1 cellular context compared by ENCODE assay signal in genomic region chr3:133413166-133414020, GRCh38.
TF ChIP-seq lines count a peak whose summit lies in the region.

No MANE protein-coding gene starts in this region.

TF ChIP-seq in HEK293, 187 proteins besides CTCF, POLR2A, EP300 and RAD21 (continued from another document):
- TF ChIP-seq, protein P1, sequence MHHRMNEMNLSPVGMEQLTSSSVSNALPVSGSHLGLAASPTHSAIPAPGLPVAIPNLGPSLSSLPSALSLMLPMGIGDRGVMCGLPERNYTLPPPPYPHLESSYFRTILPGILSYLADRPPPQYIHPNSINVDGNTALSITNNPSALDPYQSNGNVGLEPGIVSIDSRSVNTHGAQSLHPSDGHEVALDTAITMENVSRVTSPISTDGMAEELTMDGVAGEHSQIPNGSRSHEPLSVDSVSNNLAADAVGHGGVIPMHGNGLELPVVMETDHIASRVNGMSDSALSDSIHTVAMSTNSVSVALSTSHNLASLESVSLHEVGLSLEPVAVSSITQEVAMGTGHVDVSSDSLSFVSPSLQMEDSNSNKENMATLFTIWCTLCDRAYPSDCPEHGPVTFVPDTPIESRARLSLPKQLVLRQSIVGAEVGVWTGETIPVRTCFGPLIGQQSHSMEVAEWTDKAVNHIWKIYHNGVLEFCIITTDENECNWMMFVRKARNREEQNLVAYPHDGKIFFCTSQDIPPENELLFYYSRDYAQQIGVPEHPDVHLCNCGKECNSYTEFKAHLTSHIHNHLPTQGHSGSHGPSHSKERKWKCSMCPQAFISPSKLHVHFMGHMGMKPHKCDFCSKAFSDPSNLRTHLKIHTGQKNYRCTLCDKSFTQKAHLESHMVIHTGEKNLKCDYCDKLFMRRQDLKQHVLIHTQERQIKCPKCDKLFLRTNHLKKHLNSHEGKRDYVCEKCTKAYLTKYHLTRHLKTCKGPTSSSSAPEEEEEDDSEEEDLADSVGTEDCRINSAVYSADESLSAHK (tag by site-specific recombination; IDR thresholded peaks at IDR 0.05): no peak
- TF ChIP-seq ZNF121 (tag by site-specific recombination; IDR thresholded peaks at IDR 0.05): no peak
- no peak for TF ChIP-seq ZNF112 (tag by site-specific recombination; IDR thresholded peaks at IDR 0.05)
- TF ChIP-seq IKZF3 (tag by site-specific recombination; IDR thresholded peaks at IDR 0.05): no peak
- TF ChIP-seq ZNF558 (tag by site-specific recombination; IDR thresholded peaks at IDR 0.05): no peak
- no peak for TF ChIP-seq ZNF274 (IDR thresholded peaks at IDR 0.05; ENCODE audit: low read length)
- no peak for TF ChIP-seq ZNF274 (tag by site-specific recombination; IDR thresholded peaks at IDR 0.05; ENCODE audit: borderline replicate concordance)
- 0 out of 2 replicates have a peak, but pooled peaks have one; percentile 14 for TF ChIP-seq ZBTB17 (tag by site-specific recombination; IDR thresholded peaks at IDR 0.05)
- peak; percentile 85 for TF ChIP-seq PRDM6 (tag by site-specific recombination; IDR thresholded peaks at IDR 0.05)
- TF ChIP-seq, protein P2, sequence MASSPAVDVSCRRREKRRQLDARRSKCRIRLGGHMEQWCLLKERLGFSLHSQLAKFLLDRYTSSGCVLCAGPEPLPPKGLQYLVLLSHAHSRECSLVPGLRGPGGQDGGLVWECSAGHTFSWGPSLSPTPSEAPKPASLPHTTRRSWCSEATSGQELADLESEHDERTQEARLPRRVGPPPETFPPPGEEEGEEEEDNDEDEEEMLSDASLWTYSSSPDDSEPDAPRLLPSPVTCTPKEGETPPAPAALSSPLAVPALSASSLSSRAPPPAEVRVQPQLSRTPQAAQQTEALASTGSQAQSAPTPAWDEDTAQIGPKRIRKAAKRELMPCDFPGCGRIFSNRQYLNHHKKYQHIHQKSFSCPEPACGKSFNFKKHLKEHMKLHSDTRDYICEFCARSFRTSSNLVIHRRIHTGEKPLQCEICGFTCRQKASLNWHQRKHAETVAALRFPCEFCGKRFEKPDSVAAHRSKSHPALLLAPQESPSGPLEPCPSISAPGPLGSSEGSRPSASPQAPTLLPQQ (tag by site-specific recombination; IDR thresholded peaks at IDR 0.05): no peak
- no peak for TF ChIP-seq PRDM1 (tag by site-specific recombination; IDR thresholded peaks at IDR 0.05)
- TF ChIP-seq ZEB2 (tag by site-specific recombination; IDR thresholded peaks at IDR 0.05): no peak
- no peak for TF ChIP-seq ZNF266 (tag by site-specific recombination; IDR thresholded peaks at IDR 0.05; ENCODE audit: low read depth)
- TF ChIP-seq YY1 (tag by site-specific recombination; IDR thresholded peaks at IDR 0.05): no peak
- no peak for TF ChIP-seq ZNF174 (tag by site-specific recombination; IDR thresholded peaks at IDR 0.05)
- TF ChIP-seq ZNF843 (tag by site-specific recombination; IDR thresholded peaks at IDR 0.05): no peak
- peak; percentile 75 for TF ChIP-seq FEZF1 (tag by site-specific recombination; IDR thresholded peaks at IDR 0.05)
- peak; percentile 49 for TF ChIP-seq ZNF341 (tag by site-specific recombination; IDR thresholded peaks at IDR 0.05; ENCODE audit: low read depth)
- 0 out of 2 replicates have a peak, but pooled peaks have one; percentile 13 for TF ChIP-seq HIC1 (tag by site-specific recombination; IDR thresholded peaks at IDR 0.05)
- no peak for TF ChIP-seq ZNF571 (tag by site-specific recombination; IDR thresholded peaks at IDR 0.05)
- TF ChIP-seq SALL2 (tag by site-specific recombination; IDR thresholded peaks at IDR 0.05; ENCODE audit: borderline replicate concordance): no peak
- TF ChIP-seq ZNF549 (tag by site-specific recombination; IDR thresholded peaks at IDR 0.05): no peak
- no peak for TF ChIP-seq ZNF146 (tag by site-specific recombination; IDR thresholded peaks at IDR 0.05)
- TF ChIP-seq OSR2 (tag by site-specific recombination; IDR thresholded peaks at IDR 0.05): no peak
- TF ChIP-seq, protein P3, sequence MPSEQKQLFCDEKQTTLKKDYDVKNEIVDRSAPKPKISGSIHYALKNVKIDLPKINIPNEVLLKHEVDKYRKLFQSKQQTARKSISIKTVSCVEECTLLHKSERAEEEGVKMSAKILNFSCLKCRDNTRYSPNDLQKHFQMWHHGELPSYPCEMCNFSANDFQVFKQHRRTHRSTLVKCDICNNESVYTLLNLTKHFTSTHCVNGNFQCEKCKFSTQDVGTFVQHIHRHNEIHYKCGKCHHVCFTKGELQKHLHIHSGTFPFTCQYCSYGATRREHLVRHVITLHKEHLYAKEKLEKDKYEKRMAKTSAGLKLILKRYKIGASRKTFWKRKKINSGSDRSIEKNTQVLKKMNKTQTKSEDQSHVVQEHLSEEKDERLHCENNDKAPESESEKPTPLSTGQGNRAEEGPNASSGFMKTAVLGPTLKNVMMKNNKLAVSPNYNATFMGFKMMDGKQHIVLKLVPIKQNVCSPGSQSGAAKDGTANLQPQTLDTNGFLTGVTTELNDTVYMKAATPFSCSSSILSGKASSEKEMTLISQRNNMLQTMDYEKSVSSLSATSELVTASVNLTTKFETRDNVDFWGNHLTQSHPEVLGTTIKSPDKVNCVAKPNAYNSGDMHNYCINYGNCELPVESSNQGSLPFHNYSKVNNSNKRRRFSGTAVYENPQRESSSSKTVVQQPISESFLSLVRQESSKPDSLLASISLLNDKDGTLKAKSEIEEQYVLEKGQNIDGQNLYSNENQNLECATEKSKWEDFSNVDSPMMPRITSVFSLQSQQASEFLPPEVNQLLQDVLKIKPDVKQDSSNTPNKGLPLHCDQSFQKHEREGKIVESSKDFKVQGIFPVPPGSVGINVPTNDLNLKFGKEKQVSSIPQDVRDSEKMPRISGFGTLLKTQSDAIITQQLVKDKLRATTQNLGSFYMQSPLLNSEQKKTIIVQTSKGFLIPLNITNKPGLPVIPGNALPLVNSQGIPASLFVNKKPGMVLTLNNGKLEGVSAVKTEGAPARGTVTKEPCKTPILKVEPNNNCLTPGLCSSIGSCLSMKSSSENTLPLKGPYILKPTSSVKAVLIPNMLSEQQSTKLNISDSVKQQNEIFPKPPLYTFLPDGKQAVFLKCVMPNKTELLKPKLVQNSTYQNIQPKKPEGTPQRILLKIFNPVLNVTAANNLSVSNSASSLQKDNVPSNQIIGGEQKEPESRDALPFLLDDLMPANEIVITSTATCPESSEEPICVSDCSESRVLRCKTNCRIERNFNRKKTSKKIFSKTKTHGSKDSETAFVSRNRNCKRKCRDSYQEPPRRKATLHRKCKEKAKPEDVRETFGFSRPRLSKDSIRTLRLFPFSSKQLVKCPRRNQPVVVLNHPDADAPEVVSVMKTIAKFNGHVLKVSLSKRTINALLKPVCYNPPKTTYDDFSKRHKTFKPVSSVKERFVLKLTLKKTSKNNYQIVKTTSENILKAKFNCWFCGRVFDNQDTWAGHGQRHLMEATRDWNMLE (tag by site-specific recombination; conservative IDR thresholded peaks at IDR 0.05; ENCODE audit: low read depth): no peak
- TF ChIP-seq PBX3 (CRISPR knock-in tag; IDR thresholded peaks at IDR 0.05): no peak
- no peak for TF ChIP-seq ZNF19 (tag by site-specific recombination; IDR thresholded peaks at IDR 0.05; ENCODE audit: low read depth)
- TF ChIP-seq ZNF621 (tag by site-specific recombination; IDR thresholded peaks at IDR 0.05): no peak
- TF ChIP-seq, protein P4, sequence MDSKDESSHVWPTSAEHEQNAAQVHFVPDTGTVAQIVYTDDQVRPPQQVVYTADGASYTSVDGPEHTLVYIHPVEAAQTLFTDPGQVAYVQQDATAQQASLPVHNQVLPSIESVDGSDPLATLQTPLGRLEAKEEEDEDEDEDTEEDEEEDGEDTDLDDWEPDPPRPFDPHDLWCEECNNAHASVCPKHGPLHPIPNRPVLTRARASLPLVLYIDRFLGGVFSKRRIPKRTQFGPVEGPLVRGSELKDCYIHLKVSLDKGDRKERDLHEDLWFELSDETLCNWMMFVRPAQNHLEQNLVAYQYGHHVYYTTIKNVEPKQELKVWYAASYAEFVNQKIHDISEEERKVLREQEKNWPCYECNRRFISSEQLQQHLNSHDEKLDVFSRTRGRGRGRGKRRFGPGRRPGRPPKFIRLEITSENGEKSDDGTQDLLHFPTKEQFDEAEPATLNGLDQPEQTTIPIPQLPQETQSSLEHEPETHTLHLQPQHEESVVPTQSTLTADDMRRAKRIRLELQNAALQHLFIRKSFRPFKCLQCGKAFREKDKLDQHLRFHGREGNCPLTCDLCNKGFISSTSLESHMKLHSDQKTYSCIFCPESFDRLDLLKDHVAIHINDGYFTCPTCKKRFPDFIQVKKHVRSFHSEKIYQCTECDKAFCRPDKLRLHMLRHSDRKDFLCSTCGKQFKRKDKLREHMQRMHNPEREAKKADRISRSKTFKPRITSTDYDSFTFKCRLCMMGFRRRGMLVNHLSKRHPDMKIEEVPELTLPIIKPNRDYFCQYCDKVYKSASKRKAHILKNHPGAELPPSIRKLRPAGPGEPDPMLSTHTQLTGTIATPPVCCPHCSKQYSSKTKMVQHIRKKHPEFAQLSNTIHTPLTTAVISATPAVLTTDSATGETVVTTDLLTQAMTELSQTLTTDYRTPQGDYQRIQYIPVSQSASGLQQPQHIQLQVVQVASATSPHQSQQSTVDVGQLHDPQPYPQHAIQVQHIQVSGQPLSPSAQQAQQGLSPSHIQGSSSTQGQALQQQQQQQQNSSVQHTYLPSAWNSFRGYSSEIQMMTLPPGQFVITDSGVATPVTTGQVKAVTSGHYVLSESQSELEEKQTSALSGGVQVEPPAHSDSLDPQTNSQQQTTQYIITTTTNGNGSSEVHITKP (tag by site-specific recombination; IDR thresholded peaks at IDR 0.05): peak; percentile 93
- TF ChIP-seq, protein P5, sequence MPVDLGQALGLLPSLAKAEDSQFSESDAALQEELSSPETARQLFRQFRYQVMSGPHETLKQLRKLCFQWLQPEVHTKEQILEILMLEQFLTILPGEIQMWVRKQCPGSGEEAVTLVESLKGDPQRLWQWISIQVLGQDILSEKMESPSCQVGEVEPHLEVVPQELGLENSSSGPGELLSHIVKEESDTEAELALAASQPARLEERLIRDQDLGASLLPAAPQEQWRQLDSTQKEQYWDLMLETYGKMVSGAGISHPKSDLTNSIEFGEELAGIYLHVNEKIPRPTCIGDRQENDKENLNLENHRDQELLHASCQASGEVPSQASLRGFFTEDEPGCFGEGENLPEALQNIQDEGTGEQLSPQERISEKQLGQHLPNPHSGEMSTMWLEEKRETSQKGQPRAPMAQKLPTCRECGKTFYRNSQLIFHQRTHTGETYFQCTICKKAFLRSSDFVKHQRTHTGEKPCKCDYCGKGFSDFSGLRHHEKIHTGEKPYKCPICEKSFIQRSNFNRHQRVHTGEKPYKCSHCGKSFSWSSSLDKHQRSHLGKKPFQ (tag by site-specific recombination; IDR thresholded peaks at IDR 0.05): no peak
- no peak for TF ChIP-seq ZNF629 (tag by site-specific recombination; IDR thresholded peaks at IDR 0.05)
- TF ChIP-seq ZNF404 (tag by site-specific recombination; IDR thresholded peaks at IDR 0.05): no peak
- TF ChIP-seq ZNF221 (tag by site-specific recombination; IDR thresholded peaks at IDR 0.05; ENCODE audit: borderline replicate concordance): no peak
- TF ChIP-seq GLIS1 (tag by site-specific recombination; IDR thresholded peaks at IDR 0.05): peak; percentile 60
- no peak for TF ChIP-seq ZFP3 (tag by site-specific recombination; IDR thresholded peaks at IDR 0.05; ENCODE audit: low read depth)
- no peak for TF ChIP-seq ZNF114 (tag by site-specific recombination; IDR thresholded peaks at IDR 0.05)
- no peak for TF ChIP-seq ZNF544 (tag by site-specific recombination; IDR thresholded peaks at IDR 0.05)
- TF ChIP-seq ZNF707 (tag by site-specific recombination; IDR thresholded peaks at IDR 0.05): no peak
- peak; percentile 57 for TF ChIP-seq ZFHX2 (tag by site-specific recombination; conservative IDR thresholded peaks at IDR 0.05)
- TF ChIP-seq ZNF654 (tag by site-specific recombination; IDR thresholded peaks at IDR 0.05; ENCODE audit: low read depth): no peak
- TF ChIP-seq ZNF311 (tag by site-specific recombination; IDR thresholded peaks at IDR 0.05; ENCODE audit: borderline replicate concordance): no peak
